Comparison of ENCODE assay signal across 9 cellular contexts in the genomic region with DNA sequence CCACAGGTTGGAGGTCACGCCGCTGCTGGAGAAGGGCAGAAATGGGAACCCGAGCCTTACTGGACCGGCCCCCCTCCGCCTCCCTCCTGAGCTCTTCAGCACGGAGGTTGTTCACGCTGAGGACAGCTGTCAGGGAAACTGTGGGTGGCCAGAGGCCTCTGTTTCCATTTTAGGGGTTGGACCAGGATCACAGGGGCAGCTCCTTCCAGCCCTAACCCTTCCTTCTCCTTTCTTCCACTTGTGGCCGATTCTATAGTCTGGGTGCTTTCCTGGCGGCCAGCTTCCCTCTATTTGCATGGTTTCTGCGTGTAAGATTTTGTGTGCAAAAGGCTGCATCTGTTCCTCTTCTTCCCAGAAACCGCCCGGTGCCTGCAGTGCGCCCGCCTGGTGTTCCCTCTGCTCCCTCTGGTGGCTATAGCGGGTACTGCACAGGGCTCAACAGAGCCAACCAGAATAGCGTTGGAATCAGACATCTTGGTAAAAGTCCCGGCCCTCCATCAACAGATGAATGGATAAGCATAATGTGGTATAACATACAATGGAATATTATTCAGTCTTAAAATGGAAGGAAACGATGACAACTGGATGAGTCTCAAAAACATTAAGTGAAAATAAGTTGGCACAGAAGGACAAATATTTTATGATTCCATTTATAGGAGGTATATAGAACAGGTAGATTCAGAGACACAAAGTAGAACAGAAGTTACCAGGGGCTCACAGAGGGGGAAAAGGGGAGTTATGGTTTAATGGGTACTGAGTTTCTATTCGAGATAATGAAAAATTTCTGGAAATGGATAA. TPM values are rescaled to one million over a fixed set of nuclear protein-coding genes. Genes with fewer than 3 reads are reported as not detected.
DNase-seq lines count a peak whose midpoint lies in the region; ATAC-seq and TF ChIP-seq lines count a peak whose summit lies in the region.
"Had no signal": no experiment of that assay in that cellular context is flagged by ENCODE, and none has a peak within 500 bp of the region (broad histone marks: within the 10 kb centered on the region; RNA-seq: fewer than 3 reads in every experiment).

No MANE protein-coding gene starts in this region.

- WGBS in suprapubic skin: 14% methylated on average over 19 of the region's 19 CpGs

- H3K27ac ChIP-seq in foreskin keratinocyte: no peak overlapping the region
- no peak overlapping the region for H3K27ac ChIP-seq in suprapubic skin

- TF ChIP-seq CTCF in GM10248 (IDR thresholded peaks at IDR 0.05; ENCODE audit: control extremely low read depth, extremely low read depth, low read depth, missing control alignments): peak; percentile 98
- peak; percentile 97 for TF ChIP-seq CTCF in foreskin keratinocyte (conservative IDR thresholded peaks at IDR 0.05)
- TF ChIP-seq CTCF in suprapubic skin (IDR thresholded peaks at IDR 0.05): peak; percentile 99

- CTCF ChIA-PET in GM10248 (lab: Yijun Ruan, JAX): interaction anchor here (0.7 to 8.4 kb wide), 27 partner anchors 9 to 615 kb away, joined by 3 to 347 read pairs (median 5); partner anchors contain the start of gene SLC22A8

- peak; percentile 82 for DNase-seq in GM10248 (ENCODE audit: extremely low spot score)
- DNase-seq in Kasumi-1 (lab: John Stamatoyannopoulos, UW): peak; percentile 91
- DNase-seq in SIG-M5 (lab: John Stamatoyannopoulos, UW): peak; percentile 6
- peak; percentile 77 for DNase-seq in activated T-helper 9 cell treated with anti-CD3 and anti-CD28 coated beads, Interleukin-2, amount 50 U/mL, for 16 hours (ENCODE audit: low read depth)
- peak in 1 of 2 donors; percentile 45 for DNase-seq in foreskin keratinocyte
- peak; percentile 84 for DNase-seq in occipital lobe (lab: John Stamatoyannopoulos, UW)
- DNase-seq in suprapubic skin (ENCODE audit: low spot score in 2 of 2): peak; percentile 92 to 93

- no peak overlapping the region for H3K4me3 ChIP-seq in suprapubic skin

- H3K4me1 ChIP-seq in foreskin keratinocyte (no peaks in the 10 kb centered on the region), suprapubic skin (peaks cover 5% of the 10 kb centered on the region)

- no peak for TF ChIP-seq EP300 in suprapubic skin (IDR thresholded peaks at IDR 0.05)

- no peak for TF ChIP-seq POLR2A in suprapubic skin (IDR thresholded peaks at IDR 0.05)

- ATAC-seq in foreskin keratinocyte (peak; percentile 74), HG03025 (IDR thresholded peaks at IDR 0.05; ENCODE audit: low FRiP score, unreplicated experiment) (no peak)

- no peaks in the 10 kb centered on the region for H3K9me3 ChIP-seq in suprapubic skin

- no peaks in the 10 kb centered on the region for H3K36me3 ChIP-seq in suprapubic skin

- no peaks in the 10 kb centered on the region for H3K27me3 ChIP-seq in foreskin keratinocyte
- no peaks in the 10 kb centered on the region for H3K27me3 ChIP-seq in suprapubic skin

- POLR2A ChIA-PET in GM10248 (lab: Yijun Ruan, JAX): no interaction called here

RNA-seq across cellular contexts. Expression of gene SLC22A8, which starts 8.4 kb away (rescaled TPM):
- not detected in 2 replicates for total RNA-seq in foreskin keratinocyte
- polyA plus RNA-seq in foreskin keratinocyte: not detected in 2 replicates
- 1.2 TPM for total RNA-seq in occipital lobe
- not detected for total RNA-seq in suprapubic skin

RNA-seq across cellular contexts. Expression of gene SLC22A6, which starts 39.3 kb away (rescaled TPM):
- total RNA-seq in foreskin keratinocyte: not detected in 2 replicates
- not detected in 2 replicates for polyA plus RNA-seq in foreskin keratinocyte
- 8.4 TPM for total RNA-seq in occipital lobe
- total RNA-seq in suprapubic skin: not detected
- polyA plus RNA-seq: thymus had no signal
